ENCODE assay signal across 21 cellular contexts in the genomic region with DNA sequence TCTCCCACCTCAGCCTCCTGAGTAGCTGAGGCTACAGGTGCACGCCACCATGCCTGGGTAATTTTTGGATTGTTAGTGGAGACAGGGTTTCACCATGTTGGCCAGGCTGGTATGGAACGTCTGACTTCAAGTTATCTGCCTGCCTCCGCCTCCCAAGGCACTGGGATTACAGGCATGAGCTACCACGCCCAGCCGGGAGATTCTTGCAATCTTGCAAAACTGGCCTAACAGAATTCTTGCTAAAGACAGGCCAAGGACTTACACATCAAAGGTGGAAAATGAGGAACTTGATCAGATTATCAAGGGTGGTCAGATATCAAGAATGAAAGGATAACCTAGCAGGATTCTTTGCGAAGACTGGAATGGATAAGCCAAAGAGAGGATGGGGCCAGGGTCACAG.
"Had no signal": no experiment of that assay in that cellular context is flagged by ENCODE, and none has a peak within 500 bp of the region (broad histone marks: within the 10 kb centered on the region; RNA-seq: fewer than 3 reads in every experiment).

No MANE protein-coding gene starts in this region.

- H3K27ac ChIP-seq: colonic mucosa, esophagus muscularis mucosa, gastrocnemius medialis, heart right ventricle, right atrium auricular region, sigmoid colon, stomach, thyroid gland had no signal

- H3K4me3 Mint-ChIP-seq: neural crest cell; stimulated activated naive B cell treated with anti-CD40 and anti-IgM and Interleukin-4, amounts not matched to agents 10 μg/mL and 1 μg/mL and 100 μg/mL, for 72 hours had no signal

- H3K36me3 ChIP-seq: colonic mucosa, esophagus muscularis mucosa, gastrocnemius medialis, heart right ventricle, right atrium auricular region, sigmoid colon, stomach, thyroid gland had no signal

- ATAC-seq: gastrocnemius medialis; heart right ventricle; natural killer cell; stimulated activated naive B cell treated with anti-CD40 and anti-IgM and Interleukin-4, amounts not matched to agents 10 μg/mL and 1 μg/mL and 100 μg/mL, for 72 hours had no signal

- H3K9me3 ChIP-seq: colonic mucosa, thyroid gland had no signal

- H3K27ac Mint-ChIP-seq: natural killer cell; stimulated activated naive B cell treated with anti-CD40 and anti-IgM and Interleukin-4, amounts not matched to agents 10 μg/mL and 1 μg/mL and 100 μg/mL, for 72 hours had no signal

- H3K27me3 ChIP-seq: colonic mucosa, dorsolateral prefrontal cortex, esophagus muscularis mucosa, gastrocnemius medialis, heart right ventricle, right atrium auricular region, sigmoid colon, stomach, thyroid gland had no signal

- H3K4me1 ChIP-seq: colonic mucosa, gastrocnemius medialis, right atrium auricular region, thyroid gland had no signal

- H3K9me3 Mint-ChIP-seq: natural killer cell had no signal

- DNase-seq: colonic mucosa; dorsolateral prefrontal cortex; effector CD8-positive, alpha-beta T cell; gastrocnemius medialis; heart right ventricle; hypothalamus; kidney glomerular epithelial cell; mammary epithelial cell; natural killer cell; posterior cingulate gyrus; sigmoid colon; stimulated activated CD4-positive, alpha-beta T cell treated with anti-CD3 and anti-CD28 coated beads, Interleukin-2, amount 100 ng/mL, for 24 hours; stimulated activated CD4-positive, alpha-beta T cell treated with anti-CD3 and anti-CD28 coated beads, Interleukin-4, amount 100 ng/mL, for 4 hours; stimulated activated naive B cell treated with anti-CD40 and anti-IgM and Interleukin-4, amounts not matched to agents 10 μg/mL and 1 μg/mL and 100 μg/mL, for 72 hours; stomach; substantia nigra; thyroid gland had no signal

- H3K36me3 Mint-ChIP-seq: natural killer cell had no signal

- H3K4me1 Mint-ChIP-seq: neural crest cell had no signal

- H3K4me3 ChIP-seq: colonic mucosa, dorsolateral prefrontal cortex, esophagus muscularis mucosa, gastrocnemius medialis, heart right ventricle, right atrium auricular region, sigmoid colon, skin epidermis, stomach, thyroid gland had no signal
